ENCODE assay signal across 12 cellular contexts in the genomic region with DNA sequence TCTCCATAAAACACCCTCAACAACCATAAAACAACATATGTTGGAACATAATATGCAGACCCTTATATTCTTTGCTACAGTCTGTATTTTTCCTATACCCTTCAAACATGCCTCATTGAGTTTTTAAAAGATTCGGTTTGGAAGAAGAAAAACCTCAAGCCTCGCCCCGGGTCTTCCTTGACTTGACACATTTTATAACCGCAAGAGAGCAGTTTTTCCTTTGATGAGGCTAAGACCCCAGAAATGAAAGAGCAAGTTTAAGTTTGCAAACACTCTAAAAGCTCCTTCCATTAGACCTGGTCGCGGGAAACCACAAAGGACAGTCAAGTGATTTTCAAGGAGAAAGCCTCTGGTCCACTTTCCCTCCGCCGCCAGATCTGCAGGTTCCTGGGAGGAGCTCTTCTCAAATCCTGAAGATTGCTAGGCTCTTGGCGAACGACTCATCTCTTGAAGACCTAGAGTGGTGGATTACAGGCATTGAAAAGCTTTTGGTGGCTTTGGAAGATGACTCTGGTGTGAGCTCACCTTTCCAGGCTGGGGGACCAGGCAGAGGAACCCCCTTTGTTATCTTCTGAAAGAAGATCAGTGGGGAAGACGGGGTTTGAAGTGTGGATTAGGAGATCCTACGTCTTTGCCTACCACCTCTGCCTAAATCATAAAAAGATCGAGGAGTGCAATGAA. TPM values are rescaled to one million over a fixed set of nuclear protein-coding genes. Genes with fewer than 3 reads are reported as not detected.
A peak's percentile ranks its signal among the peaks of the same experiment; 100 is the strongest.
DNase-seq lines count a peak whose midpoint lies in the region; ATAC-seq and TF ChIP-seq lines count a peak whose summit lies in the region.
"Had no signal": no experiment of that assay in that cellular context is flagged by ENCODE, and none has a peak within 500 bp of the region (broad histone marks: within the 10 kb centered on the region; RNA-seq: fewer than 3 reads in every experiment).

A gene with protein sequence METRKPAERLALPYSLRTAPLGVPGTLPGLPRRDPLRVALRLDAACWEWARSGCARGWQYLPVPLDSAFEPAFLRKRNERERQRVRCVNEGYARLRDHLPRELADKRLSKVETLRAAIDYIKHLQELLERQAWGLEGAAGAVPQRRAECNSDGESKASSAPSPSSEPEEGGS (plus strand): TSS at position 356 of the 681 bp plus-strand sequence. CDS start 515 bp downstream, outside the sequence.

- peaks cover 3% of the 10 kb centered on the region for H3K4me1 ChIP-seq in mucosa of descending colon (ENCODE audit: low read depth)
- H3K4me1 ChIP-seq in SJCRH30 = no peaks in the 10 kb centered on the region
- H3K4me1 ChIP-seq: HAP-1 had no signal

- H3K27ac Mint-ChIP-seq in stimulated activated naive CD8-positive, alpha-beta T cell treated with anti-CD3 and anti-CD28 coated beads, Interleukin-15, Interleukin-2, amounts not matched to agents 100 ng/mL and 50 ng/mL, for 24 hours = no peak within 1 kb of the TSS
- H3K27ac Mint-ChIP-seq in brain = no peak within 1 kb of the TSS
- H3K27ac Mint-ChIP-seq in naive thymus-derived CD8-positive, alpha-beta T cell = no peak within 1 kb of the TSS
- H3K27ac Mint-ChIP-seq: activated CD4-positive, alpha-beta memory T cell treated with anti-CD3 and anti-CD28 coated beads for 36 hours; natural killer cell treated with Interleukin-12 subunit alpha and Interleukin-12 subunit beta and Interleukin-15 and Interleukin-18, amount 100 ng/mL, for 72 hours had no signal

- H3K27me3 Mint-ChIP-seq in stimulated activated naive CD8-positive, alpha-beta T cell treated with anti-CD3 and anti-CD28 coated beads, Interleukin-15, Interleukin-2, amounts not matched to agents 100 ng/mL and 50 ng/mL, for 24 hours = peaks cover 71% of the 10 kb centered on the region
- H3K27me3 Mint-ChIP-seq in brain = peaks cover 82% of the 10 kb centered on the region
- peaks cover 42 to 77% (median 65%) of the 10 kb centered on the region in 5 donors for H3K27me3 Mint-ChIP-seq in naive thymus-derived CD8-positive, alpha-beta T cell

- H3K9me3 Mint-ChIP-seq in stimulated activated naive CD8-positive, alpha-beta T cell treated with anti-CD3 and anti-CD28 coated beads, Interleukin-15, Interleukin-2, amounts not matched to agents 100 ng/mL and 50 ng/mL, for 24 hours = no peaks in the 10 kb centered on the region
- H3K9me3 Mint-ChIP-seq in brain = peaks cover 0 to 2% (median 0%) of the 10 kb centered on the region in 5 experiments
- H3K9me3 Mint-ChIP-seq in naive thymus-derived CD8-positive, alpha-beta T cell = no peaks in the 10 kb centered on the region
- H3K9me3 Mint-ChIP-seq: activated CD4-positive, alpha-beta memory T cell treated with anti-CD3 and anti-CD28 coated beads for 36 hours; natural killer cell treated with Interleukin-12 subunit alpha and Interleukin-12 subunit beta and Interleukin-15 and Interleukin-18, amount 100 ng/mL, for 72 hours had no signal

- no peak for DNase-seq in stimulated activated naive CD8-positive, alpha-beta T cell treated with anti-CD3 and anti-CD28 coated beads, Interleukin-15, Interleukin-2, amounts not matched to agents 100 U/mL and 50 U/mL, for 24 hours
- DNase-seq in naive thymus-derived CD8-positive, alpha-beta T cell = peak in 1 of 10 donors; percentile 8
- DNase-seq in mucosa of descending colon = no peak
- no peak for DNase-seq in SJCRH30
- DNase-seq in putamen (ENCODE audit: low spot score) = no peak

- H3K4me3 Mint-ChIP-seq in stimulated activated naive CD8-positive, alpha-beta T cell treated with anti-CD3 and anti-CD28 coated beads, Interleukin-15, Interleukin-2, amounts not matched to agents 100 ng/mL and 50 ng/mL, for 24 hours = peak within 1 kb of the TSS; percentile 56
- H3K4me3 Mint-ChIP-seq in brain = peak within 1 kb of the TSS; percentile 56 to 83 (median 75)
- peak within 1 kb of the TSS; percentile 38 to 76 (median 64) for H3K4me3 Mint-ChIP-seq in naive thymus-derived CD8-positive, alpha-beta T cell
- H3K4me3 Mint-ChIP-seq: activated CD4-positive, alpha-beta memory T cell treated with anti-CD3 and anti-CD28 coated beads for 36 hours; natural killer cell treated with Interleukin-12 subunit alpha and Interleukin-12 subunit beta and Interleukin-15 and Interleukin-18, amount 100 ng/mL, for 72 hours had no signal

- POLR2A ChIA-PET in naive thymus-derived CD8-positive, alpha-beta T cell (lab: Charles Lee) = no interaction called here

- H3K4me3 ChIP-seq in mucosa of descending colon (no peak within 1 kb of the TSS), SJCRH30 (no peak within 1 kb of the TSS)
- H3K4me3 ChIP-seq: HAP-1 had no signal

- peaks cover 14% of the 10 kb centered on the region for H3K4me1 Mint-ChIP-seq in stimulated activated naive CD8-positive, alpha-beta T cell treated with anti-CD3 and anti-CD28 coated beads, Interleukin-15, Interleukin-2, amounts not matched to agents 100 ng/mL and 50 ng/mL, for 24 hours (ENCODE audit: low read depth)
- H3K4me1 Mint-ChIP-seq in brain = peaks cover 4% of the 10 kb centered on the region
- H3K4me1 Mint-ChIP-seq in naive thymus-derived CD8-positive, alpha-beta T cell = peaks cover 16 to 29% (median 23%) of the 10 kb centered on the region in 4 donors

- H3K36me3 ChIP-seq in mucosa of descending colon (ENCODE audit: low read depth) (no peaks in the 10 kb centered on the region), SJCRH30 (no peaks in the 10 kb centered on the region)
- H3K36me3 ChIP-seq: HAP-1 had no signal

- H3K36me3 Mint-ChIP-seq in stimulated activated naive CD8-positive, alpha-beta T cell treated with anti-CD3 and anti-CD28 coated beads, Interleukin-15, Interleukin-2, amounts not matched to agents 100 ng/mL and 50 ng/mL, for 24 hours (ENCODE audit: low read depth) = no peaks in the 10 kb centered on the region
- no peaks in the 10 kb centered on the region for H3K36me3 Mint-ChIP-seq in brain
- H3K36me3 Mint-ChIP-seq in naive thymus-derived CD8-positive, alpha-beta T cell = no peaks in the 10 kb centered on the region
- H3K36me3 Mint-ChIP-seq: activated CD4-positive, alpha-beta memory T cell treated with anti-CD3 and anti-CD28 coated beads for 36 hours; natural killer cell treated with Interleukin-12 subunit alpha and Interleukin-12 subunit beta and Interleukin-15 and Interleukin-18, amount 100 ng/mL, for 72 hours had no signal

- TF ChIP-seq CTCF in brain (conservative IDR thresholded peaks at IDR 0.05) = no peak
- no peak for TF ChIP-seq CTCF in mucosa of descending colon (IDR thresholded peaks at IDR 0.05)

- peaks cover 8% of the 10 kb centered on the region; the same call in 1 of the 2 replicates for H3K27me3 ChIP-seq in SJCRH30

- intact Hi-C loops in mucosa of descending colon (cut with DNase I, micrococcal nuclease) = no loop called here

- H3K27ac ChIP-seq in SJCRH30 = no peak within 1 kb of the TSS

- no peak for ATAC-seq in stimulated activated naive CD8-positive, alpha-beta T cell treated with anti-CD3 and anti-CD28 coated beads, Interleukin-15, Interleukin-2, amounts not matched to agents 100 U/mL and 50 U/mL, for 24 hours
- ATAC-seq in naive thymus-derived CD8-positive, alpha-beta T cell = peak; percentile 32 to 35
- ATAC-seq in mucosa of descending colon = no peak
- ATAC-seq in HG02588 (IDR thresholded peaks at IDR 0.05; ENCODE audit: unreplicated experiment) = no peak

- H3K9me3 ChIP-seq in mucosa of descending colon (no peaks in the 10 kb centered on the region), SJCRH30 (replicated peaks) (no peaks in the 10 kb centered on the region)
- H3K9me3 ChIP-seq: HAP-1 had no signal

RNA-seq across cellular contexts. Expression of the gene that starts here (rescaled TPM):
- polyA plus RNA-seq in brain (ENCODE audit: insufficient read depth, low read depth, low replicate concordance) = not detected
- not detected for total RNA-seq in naive thymus-derived CD8-positive, alpha-beta T cell
- not detected for polyA plus RNA-seq in naive thymus-derived CD8-positive, alpha-beta T cell
- not detected for total RNA-seq in mucosa of descending colon
- not detected in 2 replicates for total RNA-seq in SJCRH30 (2014; rRNA removed; shearing (Covaris generic))
- total RNA-seq: activated CD4-positive, alpha-beta memory T cell treated with anti-CD3 and anti-CD28 coated beads for 36 hours; natural killer cell treated with Interleukin-12 subunit alpha and Interleukin-12 subunit beta and Interleukin-15 and Interleukin-18, amount 100 ng/mL, for 72 hours; SK-MEL-5 had no signal

Comparison
In these comparisons a context has a peak if more than half of its experiments do, and no peak if none do; other contexts are left out.
1. Peak in ATAC-seq in naive thymus-derived CD8-positive, alpha-beta T cell; RNA of the gene not detected or under 1 TPM.